ENCODE assay signal across 14 cellular contexts in the genomic region with DNA sequence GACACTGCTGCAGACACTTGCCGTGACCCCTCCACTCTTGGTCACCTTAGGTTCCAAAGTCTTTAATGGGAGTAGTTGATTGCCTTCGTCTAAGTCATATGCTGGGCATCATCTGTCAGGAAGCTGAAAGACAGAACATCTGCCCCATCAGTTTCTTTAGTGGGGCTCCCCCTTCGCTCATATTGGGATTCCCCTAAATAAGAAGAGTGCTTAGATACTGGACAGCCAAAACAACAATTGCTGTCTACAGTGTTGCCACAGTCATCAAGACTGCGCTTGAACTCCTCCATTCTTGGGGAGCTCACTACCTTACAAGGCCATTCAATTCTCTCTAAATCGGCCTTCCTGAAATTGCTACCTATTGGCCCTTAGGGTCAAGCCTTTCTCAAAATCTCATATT. TPM values are rescaled to one million over a fixed set of nuclear protein-coding genes. Genes with fewer than 3 reads are reported as not detected.
DNase-seq lines count a peak whose midpoint lies in the region; ATAC-seq, FAIRE-seq and TF ChIP-seq lines count a peak whose summit lies in the region.
"Had no signal": no experiment of that assay in that cellular context is flagged by ENCODE, and none has a peak within 500 bp of the region (broad histone marks: within the 10 kb centered on the region; RNA-seq: fewer than 3 reads in every experiment).

No MANE protein-coding gene starts in this region.

- H3K4me3 Mint-ChIP-seq in activated CD8-positive, alpha-beta memory T cell treated with anti-CD3 and anti-CD28 coated beads, Interleukin-2, amount 10 ng/mL, durations not matched to agents 7 days and 5 days, result no peak overlapping the region
- H3K4me3 Mint-ChIP-seq in glutamatergic neuron (ENCODE audit: unreplicated experiment), result no peak overlapping the region

- no peak for DNase-seq in activated CD8-positive, alpha-beta memory T cell treated with anti-CD3 and anti-CD28 coated beads, Interleukin-2, amount 10 ng/mL, durations not matched to agents 7 days and 5 days
- DNase-seq in activated CD8-positive, alpha-beta memory T cell treated with anti-CD3 and anti-CD28 coated beads for 24 hours, result no peak
- no peak for DNase-seq in stimulated activated naive CD8-positive, alpha-beta T cell treated with anti-CD3 and anti-CD28 coated beads, Interleukin-15, Interleukin-2, amounts not matched to agents 100 U/mL and 50 U/mL, for 24 hours
- DNase-seq in small intestine, result no peak
- DNase-seq in NCI-H1105 (lab: John Stamatoyannopoulos, UW), result no peak
- no peak for DNase-seq in glutamatergic neuron
- DNase-seq: activated CD4-positive, CD25-positive, alpha-beta regulatory T cell; aorta; Calu3; midbrain; NCI-H2171 treated with DMSO at 0.1 percent for 48 hours had no signal

- H3K27ac Mint-ChIP-seq in activated CD8-positive, alpha-beta memory T cell treated with anti-CD3 and anti-CD28 coated beads, Interleukin-2, amount 10 ng/mL, durations not matched to agents 7 days and 5 days, result peak overlapping the region; percentile 18
- no peak overlapping the region for H3K27ac Mint-ChIP-seq in glutamatergic neuron (ENCODE audit: unreplicated experiment)

- peak overlapping the region; percentile 74 for H3K4me2 ChIP-seq in OCI-LY3 (ENCODE audit: low read length)

- no peaks in the 10 kb centered on the region for H4K20me1 ChIP-seq in OCI-LY3 (ENCODE audit: insufficient read depth, low read length)

- CTCF ChIA-PET in activated CD8-positive, alpha-beta memory T cell treated with anti-CD3 and anti-CD28 coated beads, Interleukin-2, amount 10 ng/mL, durations not matched to agents 7 days and 5 days (lab: Charles Lee), result interaction anchor here (1.0 to 8.4 kb wide), 5 partner anchors 13 to 58 kb away, joined by 4 to 79 read pairs (median 5); no protein-coding TSS in a partner anchor

- H3K9ac ChIP-seq in OCI-LY3 (ENCODE audit: low read length), result peak overlapping the region; percentile 29; the same call in 1 of the 2 replicates

- no peaks in the 10 kb centered on the region for H3K9me3 ChIP-seq in OCI-LY3 (ENCODE audit: insufficient read depth, low read length)
- H3K9me3 ChIP-seq in small intestine (ENCODE audit: control insufficient read depth, low read depth), result no peaks in the 10 kb centered on the region

- no peak overlapping the region for H2AFZ ChIP-seq in OCI-LY3 (ENCODE audit: low read depth, low read length)

- H3K27me3 Mint-ChIP-seq in activated CD8-positive, alpha-beta memory T cell treated with anti-CD3 and anti-CD28 coated beads, Interleukin-2, amount 10 ng/mL, durations not matched to agents 7 days and 5 days, result no peaks in the 10 kb centered on the region
- H3K27me3 Mint-ChIP-seq in glutamatergic neuron (ENCODE audit: unreplicated experiment), result no peaks in the 10 kb centered on the region

- peak overlapping the region; percentile 56 for H3K4me3 ChIP-seq in OCI-LY3 (ENCODE audit: low read length)
- no peak overlapping the region for H3K4me3 ChIP-seq in small intestine (ENCODE audit: low read depth in 1 of 2, low read length in 2 of 2)

- TF ChIP-seq CTCF in OCI-LY3 (IDR thresholded peaks at IDR 0.05; ENCODE audit: low read depth, low read length), result no peak
- no peak for TF ChIP-seq CTCF in glutamatergic neuron (IDR thresholded peaks at IDR 0.05; ENCODE audit: partially characterized antibody, unreplicated experiment)

- H3K27ac ChIP-seq in OCI-LY3 (ENCODE audit: low read length) (peak overlapping the region; percentile 56), small intestine (ENCODE audit: low read depth in 1 of 2, low read length in 1 of 2) (peak overlapping the region in 1 of 2 donors; percentile 3)

- H3K4me1 ChIP-seq in OCI-LY3 (ENCODE audit: low read length) (peaks cover 60% of the 10 kb centered on the region), small intestine (ENCODE audit: control insufficient read depth in 2 of 2, insufficient read depth in 1 of 2, low read depth in 1 of 2, low read length in 1 of 2) (peaks cover 0 to 4% of the 10 kb centered on the region in 2 donors)

- peaks cover 66% of the 10 kb centered on the region for H3K4me1 Mint-ChIP-seq in activated CD8-positive, alpha-beta memory T cell treated with anti-CD3 and anti-CD28 coated beads, Interleukin-2, amount 10 ng/mL, durations not matched to agents 7 days and 5 days
- H3K4me1 Mint-ChIP-seq in glutamatergic neuron (ENCODE audit: low read depth, unreplicated experiment), result no peaks in the 10 kb centered on the region

- peaks cover 10% of the 10 kb centered on the region for H3K27me3 ChIP-seq in OCI-LY3 (ENCODE audit: low read depth, low read length)
- no peaks in the 10 kb centered on the region for H3K27me3 ChIP-seq in small intestine (ENCODE audit: control insufficient read depth in 2 of 2, insufficient read depth in 2 of 2, low read length in 2 of 2)

- no peak for FAIRE-seq in small intestine (lab: Jason Lieb, UNC)
- FAIRE-seq: A204.1 had no signal

- 74 to 81% (median 78%) methylated on average over 5 of the region's 5 CpGs for WGBS in small intestine, 3 donors

- H3K9me3 Mint-ChIP-seq in activated CD8-positive, alpha-beta memory T cell treated with anti-CD3 and anti-CD28 coated beads, Interleukin-2, amount 10 ng/mL, durations not matched to agents 7 days and 5 days (ENCODE audit: low read depth), result no peaks in the 10 kb centered on the region
- peaks cover 3% of the 10 kb centered on the region for H3K9me3 Mint-ChIP-seq in glutamatergic neuron (ENCODE audit: unreplicated experiment)

- H3K79me2 ChIP-seq in OCI-LY3 (ENCODE audit: low read length), result no peaks in the 10 kb centered on the region

- ATAC-seq in activated CD8-positive, alpha-beta memory T cell treated with anti-CD3 and anti-CD28 coated beads, Interleukin-2, amount 10 ng/mL, durations not matched to agents 7 days and 5 days, result no peak
- peak; percentile 38 for ATAC-seq in HG02759 (IDR thresholded peaks at IDR 0.05; ENCODE audit: unreplicated experiment)
- ATAC-seq in stimulated activated naive CD8-positive, alpha-beta T cell treated with anti-CD3 and anti-CD28 coated beads, Interleukin-15, Interleukin-2, amounts not matched to agents 100 U/mL and 50 U/mL, for 24 hours, result peak; percentile 26

- no peaks in the 10 kb centered on the region for H3K36me3 ChIP-seq in OCI-LY3 (replicated peaks; ENCODE audit: low read depth, low read length)
- H3K36me3 ChIP-seq in small intestine (ENCODE audit: control insufficient read depth in 2 of 2, insufficient read depth in 2 of 2, low read length in 2 of 2), result no peaks in the 10 kb centered on the region

- H3K36me3 Mint-ChIP-seq in activated CD8-positive, alpha-beta memory T cell treated with anti-CD3 and anti-CD28 coated beads, Interleukin-2, amount 10 ng/mL, durations not matched to agents 7 days and 5 days, result peaks cover 17% of the 10 kb centered on the region
- no peaks in the 10 kb centered on the region for H3K36me3 Mint-ChIP-seq in glutamatergic neuron (ENCODE audit: unreplicated experiment)

RNA-seq across cellular contexts. Expression of gene UBASH3B, which starts 58.5 kb away (rescaled TPM):
- total RNA-seq in activated CD8-positive, alpha-beta memory T cell treated with anti-CD3 and anti-CD28 coated beads, Interleukin-2, amount 10 ng/mL, durations not matched to agents 7 days and 5 days, result 100 to 1,000 TPM in 1 of 2 experiments, 10 to 100 TPM in 1; 67.3 to 108 TPM
- 1 to 10 TPM in 1 of 3 donors, under 1 TPM in 2; 0.89 to 1.1 (median 0.95) TPM for polyA plus RNA-seq in small intestine
- total RNA-seq in glutamatergic neuron (ENCODE audit: unreplicated experiment), result 6.7 TPM
